In the genomic region with DNA sequence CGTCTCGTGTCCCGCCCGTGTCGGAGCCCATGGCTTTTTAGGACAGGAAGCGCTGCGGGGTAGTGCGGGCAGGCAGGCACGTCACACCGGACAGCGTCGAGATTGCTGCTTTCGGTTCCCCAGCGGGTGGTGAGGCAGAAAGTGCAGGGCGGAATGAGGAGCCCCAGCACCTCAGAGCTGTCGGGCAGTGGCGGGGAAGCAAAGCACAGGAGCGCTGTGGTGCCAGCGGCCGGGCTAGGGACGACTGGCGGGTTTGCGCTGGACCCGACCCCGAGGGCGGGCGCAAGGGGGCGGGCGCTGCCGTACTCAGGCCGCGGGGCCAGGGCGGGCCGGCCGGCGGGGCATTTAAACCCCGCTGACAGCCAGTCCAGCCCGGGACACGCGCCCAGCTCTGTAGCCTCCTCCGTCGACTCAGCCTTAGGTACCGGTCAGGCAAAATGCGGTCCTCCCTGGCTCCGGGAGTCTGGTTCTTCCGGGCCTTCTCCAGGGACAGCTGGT, we compare ENCODE assay signal across 8 cellular contexts. TPM values are rescaled to one million over a fixed set of nuclear protein-coding genes. Genes with fewer than 3 reads are reported as not detected.
DNase-seq lines count a peak whose midpoint lies in the region; ATAC-seq and TF ChIP-seq lines count a peak whose summit lies in the region.

A gene (plus strand): TSS at position 375 of the 498 bp plus-strand sequence. CDS start 63 bp downstream, at position 438.

- peak; percentile 72 for DNase-seq in activated CD4-positive, alpha-beta T cell treated with anti-CD3 and anti-CD28 coated beads for 36 hours
- DNase-seq in activated CD4-positive, alpha-beta T cell treated with anti-CD3 and anti-CD28 coated beads for 1 hour: no peak
- peak; percentile 37 for DNase-seq in NCI-H1105 treated with DMSO at 0.1 percent for 48 hours (lab: John Stamatoyannopoulos, UW)
- DNase-seq in activated T-cell treated with anti-CD3 and anti-CD28 coated beads, Interleukin-2, amount 50 U/mL, for 1 hour: peak; percentile 39
- DNase-seq in foreskin keratinocyte: peak in 1 of 2 donors; percentile 47
- DNase-seq in nephron progenitor cell: peak; percentile 78

- WGBS in thymus: 1% methylated on average over 46 of the region's 46 CpGs

- peak; percentile 41 for TF ChIP-seq CTCF in foreskin keratinocyte (conservative IDR thresholded peaks at IDR 0.05)
- peak; percentile 10 for TF ChIP-seq CTCF in nephron progenitor cell (IDR thresholded peaks at IDR 0.05)

- H3K4me1 Mint-ChIP-seq in activated CD4-positive, alpha-beta T cell treated with anti-CD3 and anti-CD28 coated beads for 36 hours: peaks cover 13% of the 10 kb centered on the region
- H3K4me1 Mint-ChIP-seq in nephron progenitor cell: peaks cover 5% of the 10 kb centered on the region

- intact Hi-C loops in activated CD4-positive, alpha-beta T cell treated with anti-CD3 and anti-CD28 coated beads for 36 hours (cut with DNase I, micrococcal nuclease): no loop called here

- peaks cover 34% of the 10 kb centered on the region for H3K27me3 Mint-ChIP-seq in activated CD4-positive, alpha-beta T cell treated with anti-CD3 and anti-CD28 coated beads for 36 hours
- H3K27me3 Mint-ChIP-seq in nephron progenitor cell (ENCODE audit: low read depth, poor library complexity): peaks cover 80% of the 10 kb centered on the region

- H3K27me3 ChIP-seq in foreskin keratinocyte (no peaks in the 10 kb centered on the region), thymus (ENCODE audit: control insufficient read depth, insufficient read depth) (peaks cover 18% of the 10 kb centered on the region)

- no peaks in the 10 kb centered on the region for H3K9me3 ChIP-seq in thymus (ENCODE audit: control insufficient read depth)

- H3K27ac ChIP-seq in foreskin keratinocyte: peak within 1 kb of the TSS; percentile 69
- peak within 1 kb of the TSS; percentile 47 for H3K27ac ChIP-seq in thymus (ENCODE audit: low read depth)

- peak within 1 kb of the TSS; percentile 68 for H3K4me3 Mint-ChIP-seq in activated CD4-positive, alpha-beta T cell treated with anti-CD3 and anti-CD28 coated beads for 36 hours
- H3K4me3 Mint-ChIP-seq in nephron progenitor cell: peak within 1 kb of the TSS; percentile 84

- H3K36me3 Mint-ChIP-seq in activated CD4-positive, alpha-beta T cell treated with anti-CD3 and anti-CD28 coated beads for 36 hours (ENCODE audit: low read depth): no peaks in the 10 kb centered on the region
- H3K36me3 Mint-ChIP-seq in nephron progenitor cell (ENCODE audit: low read depth): no peaks in the 10 kb centered on the region

- H3K27ac Mint-ChIP-seq in activated CD4-positive, alpha-beta T cell treated with anti-CD3 and anti-CD28 coated beads for 36 hours: no peak within 1 kb of the TSS
- no peak within 1 kb of the TSS for H3K27ac Mint-ChIP-seq in nephron progenitor cell

- CTCF ChIA-PET in activated CD4-positive, alpha-beta T cell treated with anti-CD3 and anti-CD28 coated beads for 36 hours (lab: Charles Lee): interaction anchor here (0.7 kb wide), 2 partner anchors 187 to 193 kb away, joined by 3 read pairs; no protein-coding TSS in a partner anchor

- POLR2A ChIA-PET in activated CD4-positive, alpha-beta T cell treated with anti-CD3 and anti-CD28 coated beads for 36 hours (lab: Charles Lee): no interaction called here

- H3K4me3 ChIP-seq in thymus (ENCODE audit: low read length): peak within 1 kb of the TSS; percentile 41

- H3K36me3 ChIP-seq in thymus (ENCODE audit: control insufficient read depth, insufficient read depth): no peaks in the 10 kb centered on the region

- ATAC-seq in activated CD4-positive, alpha-beta T cell treated with anti-CD3 and anti-CD28 coated beads for 36 hours: peak; percentile 92
- peak; percentile 88 for ATAC-seq in HG02642 (IDR thresholded peaks at IDR 0.05; ENCODE audit: poor library complexity, unreplicated experiment)
- ATAC-seq in foreskin keratinocyte: peak; percentile 89

- peaks cover 9% of the 10 kb centered on the region for H3K4me1 ChIP-seq in foreskin keratinocyte
- peaks cover 4% of the 10 kb centered on the region for H3K4me1 ChIP-seq in thymus (ENCODE audit: control insufficient read depth, insufficient read depth, low read length)

- H3K9me3 Mint-ChIP-seq in activated CD4-positive, alpha-beta T cell treated with anti-CD3 and anti-CD28 coated beads for 36 hours (ENCODE audit: low read depth): no peaks in the 10 kb centered on the region
- no peaks in the 10 kb centered on the region for H3K9me3 Mint-ChIP-seq in nephron progenitor cell

RNA-seq across cellular contexts. Expression of the gene that starts here (rescaled TPM):
- total RNA-seq in activated CD4-positive, alpha-beta T cell treated with anti-CD3 and anti-CD28 coated beads for 36 hours: under 1 TPM; 0.41 to 0.76 TPM
- total RNA-seq in foreskin keratinocyte: 14.3 and 14.9 TPM in 2 replicates
- polyA plus RNA-seq in foreskin keratinocyte (7.9 and 9.7 TPM in 2 replicates), thymus (3.0 TPM)

Comparison
In these comparisons a context has a peak if more than half of its experiments do, and no peak if none do; other contexts are left out.
1. Peak in DNase-seq and ATAC-seq in activated CD4-positive, alpha-beta T cell treated with anti-CD3 and anti-CD28 coated beads for 36 hours; RNA of the gene not detected or under 1 TPM.